In genomic region chr13:31245974-31246373, GRCh38 we compare ENCODE assay signal across 8 cellular contexts.
"Had no signal": no experiment of that assay in that cellular context is flagged by ENCODE, and none has a peak within 500 bp of the region (broad histone marks: within the 10 kb centered on the region; RNA-seq: fewer than 3 reads in every experiment).

No MANE protein-coding gene starts in this region.

- H3K4me1 ChIP-seq: HAP-1 had no signal

- FAIRE-seq: HepG2 had no signal

- ATAC-seq: HCT116, HepG2 had no signal

- H3K9me3 ChIP-seq: HAP-1 had no signal

- H3K4me3 ChIP-seq: GM23248, HAP-1 had no signal

- H3K27ac ChIP-seq: GM23248, HL-60 had no signal

- DNase-seq: GM23248, GOT3, H7, HFFc6 had no signal

- H3K36me3 ChIP-seq: HAP-1 had no signal
